ENCODE assay signal across 18 cellular contexts in the genomic region with DNA sequence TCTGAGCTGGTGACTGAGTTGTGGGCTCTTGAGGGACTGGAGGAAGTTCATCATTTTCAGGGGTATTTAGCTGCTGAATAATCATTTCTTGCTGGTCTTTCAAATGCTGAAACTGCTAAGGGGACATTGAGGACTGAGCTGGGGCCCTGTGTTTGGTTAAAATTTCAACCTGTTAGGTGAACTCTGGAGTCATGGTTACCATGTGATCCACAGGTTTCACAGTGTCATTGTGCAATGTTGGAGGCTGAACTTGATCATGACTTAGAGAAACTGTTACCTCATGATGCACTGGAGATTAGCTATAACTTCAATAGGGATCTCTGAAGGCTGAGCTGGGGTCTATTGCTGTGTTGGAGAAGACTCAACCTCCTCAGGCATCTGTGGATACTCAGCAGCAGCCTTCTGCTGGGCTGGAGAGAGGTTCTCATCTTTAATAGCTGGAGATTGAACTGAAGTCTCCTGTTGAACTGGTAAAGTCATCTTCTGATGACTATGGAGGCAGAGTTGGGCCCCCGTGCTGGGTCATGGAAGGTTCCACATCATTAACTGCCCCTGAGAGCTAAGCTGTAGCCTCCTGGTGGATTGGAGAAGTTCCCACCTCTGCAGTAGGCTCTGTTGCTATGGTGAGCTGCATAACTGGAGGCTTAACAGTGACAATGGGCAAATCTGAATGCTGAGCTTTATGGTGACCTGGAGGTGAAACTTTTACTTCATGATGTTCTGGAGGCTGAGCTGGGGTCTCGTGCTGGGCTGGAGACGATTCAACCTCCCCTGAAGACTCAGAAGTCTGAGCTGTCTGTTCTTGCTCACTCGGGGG. TPM values are rescaled to one million over a fixed set of nuclear protein-coding genes. Genes with fewer than 3 reads are reported as not detected.
DNase-seq lines count a peak whose midpoint lies in the region; ATAC-seq, FAIRE-seq and TF ChIP-seq lines count a peak whose summit lies in the region.
"Had no signal": no experiment of that assay in that cellular context is flagged by ENCODE, and none has a peak within 500 bp of the region (broad histone marks: within the 10 kb centered on the region; RNA-seq: fewer than 3 reads in every experiment).

No MANE protein-coding gene starts in this region.

- intact Hi-C loops in K562 (cut with micrococcal nuclease), result loop anchor here (5.0 kb wide), 1 partner anchor 58 kb away; no protein-coding TSS in a partner anchor

- H3K9me3 ChIP-seq in K562 (replicated peaks; ENCODE audit: control insufficient read depth, insufficient read depth, low read depth, low read length), result no peaks in the 10 kb centered on the region

- H4K20me1 ChIP-seq in K562 (replicated peaks; ENCODE audit: control insufficient read depth, insufficient read depth, low read length), result no peaks in the 10 kb centered on the region

- POLR2A ChIA-PET in K562 (lab: Yijun Ruan, JAX), result interaction anchor here (0.6 to 3.5 kb wide), 8 partner anchors 9 to 44 kb away, joined by 3 to 22 read pairs (median 6); a partner anchor contains a TSS

- TF ChIP-seq CTCF in K562 (IDR thresholded peaks at IDR 0.05 in 2 of 3, conservative IDR thresholded peaks at IDR 0.05 in 1 of 3; ENCODE audit: insufficient read depth in 2 of 3, low read depth in 1 of 3, low read length in 3 of 3), result no peak
- TF ChIP-seq CTCF in retinal pigment epithelial cell (conservative IDR thresholded peaks at IDR 0.05; ENCODE audit: low read depth, low read length), result no peak

- CTCF ChIA-PET in K562 (lab: Yijun Ruan, JAX; ENCODE audit: low intra/inter-chr PET ratio), result no interaction called here

- 0 out of 2 replicates have a peak overlapping the region, but pooled peaks have one; percentile 22 for H3K4me2 ChIP-seq in K562 (ENCODE audit: insufficient read depth, low read length)

- in situ Hi-C loops in K562 (cut with MboI), result no loop called here

- TF ChIP-seq EP300 in K562 (IDR thresholded peaks at IDR 0.05; ENCODE audit: low read length), result no peak

- H3K27me3 ChIP-seq in K562 (ENCODE audit: control insufficient read depth in 2 of 2, insufficient read depth in 2 of 2, low read length in 2 of 2), result no peaks in the 10 kb centered on the region

- no peak overlapping the region for H3K4me3 ChIP-seq in K562
- H3K4me3 ChIP-seq in retinal pigment epithelial cell (ENCODE audit: low read length), result no peak overlapping the region

- peaks cover 36 to 71% of the 10 kb centered on the region in 2 experiments for H3K4me1 ChIP-seq in K562 (replicated peaks in 1 of 2; ENCODE audit: control insufficient read depth in 2 of 2, insufficient read depth in 2 of 2, low read length in 2 of 2)

- peak; percentile 12; the same call in 2 of the 3 replicates for ATAC-seq in K562
- no peak for ATAC-seq in GM19463 (IDR thresholded peaks at IDR 0.05; ENCODE audit: unreplicated experiment)

- no peaks in the 10 kb centered on the region for H3K36me3 ChIP-seq in K562 (ENCODE audit: control insufficient read depth, insufficient read depth, low read length)

- FAIRE-seq in K562 (lab: Jason Lieb, UNC), result no peak

- H3K27ac ChIP-seq in K562 (ENCODE audit: extremely low read depth, low read depth, low read length), result no peak overlapping the region

- DNase-seq in NK-92 treated with Interleukin-12 subunit alpha and Interleukin-12 subunit beta, amount 100 ng/mL, for 24 hours (lab: John Stamatoyannopoulos, UW), result peak; percentile 17
- DNase-seq in NK-92 (lab: John Stamatoyannopoulos, UW; ENCODE audit: unreplicated experiment) (no peak), K562 (ENCODE audit: extremely low read depth in 1 of 4, low spot score in 3 of 4) (no peak), kidney tubule cell (ENCODE audit: low spot score) (peak; percentile 57), retinal pigment epithelial cell (ENCODE audit: low read depth) (peak; percentile 24), ecto neural progenitor cell (ENCODE audit: low spot score) (no peak), SKM-1 (lab: John Stamatoyannopoulos, UW; ENCODE audit: unreplicated experiment) (no peak)
- DNase-seq: C1 segment of cervical spinal cord, DMS 273 treated with DMSO at 0.1 percent for 48 hours, H9, NCI-H1105 treated with DMSO at 0.1 percent for 48 hours, NCI-H187, NCI-H2171 had no signal

- no peak for TF ChIP-seq RAD21 in K562 (CRISPR knock-in tag; conservative IDR thresholded peaks at IDR 0.05 in 1 of 2, IDR thresholded peaks at IDR 0.05 in 1 of 2)

- no TSS peak for BruUV-seq in K562 (replicated peaks; lab: Mats Ljungman, UMichigan)

- H3K9ac ChIP-seq in K562 (ENCODE audit: insufficient read depth in 1 of 2, low read depth in 2 of 2, low read length in 2 of 2), result no peak overlapping the region

- WGBS in K562 (ENCODE audit: insufficient coverage, low coverage, missing lambda C conversion rate), result 2% methylated on average over 4 of the region's 4 CpGs

- H3K79me2 ChIP-seq in K562 (ENCODE audit: control insufficient read depth, insufficient read depth, low read length), result no peaks in the 10 kb centered on the region

- no peaks in the 10 kb centered on the region for H3K9me1 ChIP-seq in K562 (ENCODE audit: control insufficient read depth, insufficient read depth, low read length)

- no peak overlapping the region for H2AFZ ChIP-seq in K562 (ENCODE audit: low read depth, low read length)

- no peak for TF ChIP-seq POLR2A in K562 (conservative IDR thresholded peaks at IDR 0.05)

RNA-seq across cellular contexts. Expression of a gene that starts 15.2 kb away (rescaled TPM):
- total RNA-seq in K562 (2011; cell fraction: chromatin; rRNA removed; ENCODE audit: low replicate concordance), result 9.4 and 10.6 TPM in 2 replicates
- total RNA-seq in K562 (2011; cell fraction: nucleolus; rRNA removed), result 5.8 and 9.9 TPM in 2 replicates
- total RNA-seq in K562 (2011; cell fraction: nucleoplasm; rRNA removed), result 9.5 and 10.0 TPM in 2 replicates
- total RNA-seq in K562 (2014; rRNA removed) (2.5 and 3.9 TPM in 2 replicates), K562 (2014; rRNA removed; fragmentation: Illumina TruSeq; extraction: Trizol) (4.8 and 5.6 TPM in 2 replicates), K562 (2015; rRNA removed; fragmentation: Illumina TruSeq; extraction: Trizol) (2.9 and 3.0 TPM in 2 replicates), K562 (2021) (5.0 and 5.7 TPM in 2 replicates)
- polyA plus RNA-seq in K562 (2011; rRNA removed) (8.3 and 9.6 TPM in 2 replicates), K562 (2014; fragmentation: Illumina TruSeq; extraction: Trizol) (5.4 and 7.0 TPM in 2 replicates), K562 (2014; fragmentation: Nextera tagmentation; extraction: Ambion mirVana) (10 to 100 TPM in 1 of 2 experiments, 1 to 10 TPM in 1; 8.5 to 11.2 TPM), K562 (2014; rRNA removed) (6.1 and 6.5 TPM in 2 replicates)
- polyA plus RNA-seq in K562 (2011; cell fraction: cytosol; rRNA removed), result 5.7 and 6.5 TPM in 2 replicates
- 19.5 and 20.6 TPM in 2 replicates for polyA plus RNA-seq in K562 (2011; cell fraction: nucleus; rRNA removed)
- polyA plus RNA-seq in K562 (2012), result 7.0 and 12.5 TPM in 2 replicates
- polyA minus RNA-seq in K562 (2011; rRNA and poly(A)+ RNA removed), result 4.0 TPM in 2 replicates
- polyA minus RNA-seq in K562 (2011; cell fraction: cytosol; rRNA and poly(A)+ RNA removed), result 2.5 and 3.3 TPM in 2 replicates
- 3.3 and 3.9 TPM in 2 replicates for polyA minus RNA-seq in K562 (2011; cell fraction: nucleus; rRNA and poly(A)+ RNA removed)

RNA-seq across cellular contexts. Expression of a gene that starts 28.2 kb away (rescaled TPM):
- not detected in 2 replicates for total RNA-seq in K562 (2011; cell fraction: chromatin; rRNA removed; ENCODE audit: low replicate concordance)
- not detected in 2 replicates for total RNA-seq in K562 (2011; cell fraction: nucleolus; rRNA removed)
- total RNA-seq in K562 (2011; cell fraction: nucleoplasm; rRNA removed), result not detected in 2 replicates
- total RNA-seq in K562 (2014; rRNA removed), result not detected in 2 replicates
- not detected in 2 replicates for total RNA-seq in K562 (2014; rRNA removed; fragmentation: Illumina TruSeq; extraction: Trizol)
- total RNA-seq in K562 (2015; rRNA removed; fragmentation: Illumina TruSeq; extraction: Trizol), result not detected in 2 replicates
- not detected in 2 replicates for total RNA-seq in K562 (2021)
- polyA plus RNA-seq in K562 (2011; rRNA removed), result not detected in 2 replicates
- polyA plus RNA-seq in K562 (2011; cell fraction: cytosol; rRNA removed), result not detected in 2 replicates
- polyA plus RNA-seq in K562 (2011; cell fraction: nucleus; rRNA removed), result not detected in 2 replicates
- not detected in 2 replicates for polyA plus RNA-seq in K562 (2012)
- not detected in 2 replicates for polyA plus RNA-seq in K562 (2014; fragmentation: Illumina TruSeq; extraction: Trizol)
- not detected for polyA plus RNA-seq in K562 (2014; fragmentation: Nextera tagmentation; extraction: Ambion mirVana)
- not detected in 2 replicates for polyA plus RNA-seq in K562 (2014; rRNA removed)
- polyA minus RNA-seq in K562 (2011; rRNA and poly(A)+ RNA removed), result not detected in 2 replicates
- polyA minus RNA-seq in K562 (2011; cell fraction: cytosol; rRNA and poly(A)+ RNA removed), result not detected in 2 replicates
- polyA minus RNA-seq in K562 (2011; cell fraction: nucleus; rRNA and poly(A)+ RNA removed), result not detected in 2 replicates
- total RNA-seq: A172, H9, HT-29, NCI-H460, SK-MEL-5 had no signal

RNA-seq across cellular contexts. Expression of a gene that starts 35.2 kb away (rescaled TPM):
- total RNA-seq in K562 (2011; cell fraction: chromatin; rRNA removed; ENCODE audit: low replicate concordance), result 0.37 TPM in 1 of 2 replicates, not detected in the other
- total RNA-seq in K562 (2011; cell fraction: nucleolus; rRNA removed), result not detected in 2 replicates
- 0.29 TPM in 1 of 2 replicates, not detected in the other for total RNA-seq in K562 (2011; cell fraction: nucleoplasm; rRNA removed)
- total RNA-seq in K562 (2014; rRNA removed), result 0.08 and 0.18 TPM in 2 replicates
- 0.16 TPM in 1 of 2 replicates, not detected in the other for total RNA-seq in K562 (2014; rRNA removed; fragmentation: Illumina TruSeq; extraction: Trizol)
- 0.18 and 0.23 TPM in 2 replicates for total RNA-seq in K562 (2015; rRNA removed; fragmentation: Illumina TruSeq; extraction: Trizol)
- 0.56 and 0.58 TPM in 2 replicates for total RNA-seq in K562 (2021)
- polyA plus RNA-seq in K562 (2011; rRNA removed), result 0.08 and 0.53 TPM in 2 replicates
- 0.72 TPM in 1 of 2 replicates, not detected in the other for polyA plus RNA-seq in K562 (2011; cell fraction: cytosol; rRNA removed)
- polyA plus RNA-seq in K562 (2011; cell fraction: nucleus; rRNA removed), result not detected in 2 replicates
- 0.30 and 0.65 TPM in 2 replicates for polyA plus RNA-seq in K562 (2012)
- 0.43 TPM in 2 replicates for polyA plus RNA-seq in K562 (2014; fragmentation: Illumina TruSeq; extraction: Trizol)
- polyA plus RNA-seq in K562 (2014; fragmentation: Nextera tagmentation; extraction: Ambion mirVana), result under 1 TPM; 0.46 to 0.59 TPM
- polyA plus RNA-seq in K562 (2014; rRNA removed), result 0.30 and 0.49 TPM in 2 replicates
- not detected in 2 replicates for polyA minus RNA-seq in K562 (2011; rRNA and poly(A)+ RNA removed)
- 0.86 TPM in 1 of 2 replicates, not detected in the other for polyA minus RNA-seq in K562 (2011; cell fraction: cytosol; rRNA and poly(A)+ RNA removed)
- not detected in 2 replicates for polyA minus RNA-seq in K562 (2011; cell fraction: nucleus; rRNA and poly(A)+ RNA removed)
- total RNA-seq: A172, H9, HT-29, NCI-H460 had no signal

RNA-seq across cellular contexts. Expression of a gene that starts 46.7 kb away (rescaled TPM):
- not detected in 2 replicates for total RNA-seq in K562 (2011; cell fraction: chromatin; rRNA removed; ENCODE audit: low replicate concordance)
- not detected in 2 replicates for total RNA-seq in K562 (2011; cell fraction: nucleolus; rRNA removed)
- total RNA-seq in K562 (2011; cell fraction: nucleoplasm; rRNA removed), result not detected in 2 replicates
- total RNA-seq in K562 (2014; rRNA removed) (not detected in 2 replicates), K562 (2014; rRNA removed; fragmentation: Illumina TruSeq; extraction: Trizol) (not detected in 2 replicates), K562 (2015; rRNA removed; fragmentation: Illumina TruSeq; extraction: Trizol) (not detected in 2 replicates), K562 (2021) (not detected in 2 replicates)
- polyA plus RNA-seq in K562 (2011; rRNA removed) (not detected in 2 replicates), K562 (2014; fragmentation: Illumina TruSeq; extraction: Trizol) (not detected in 2 replicates), K562 (2014; fragmentation: Nextera tagmentation; extraction: Ambion mirVana) (not detected), K562 (2014; rRNA removed) (not detected in 2 replicates)
- polyA plus RNA-seq in K562 (2011; cell fraction: cytosol; rRNA removed), result not detected in 2 replicates
- polyA plus RNA-seq in K562 (2011; cell fraction: nucleus; rRNA removed), result not detected in 2 replicates
- not detected in 2 replicates for polyA plus RNA-seq in K562 (2012)
- polyA minus RNA-seq in K562 (2011; rRNA and poly(A)+ RNA removed), result not detected in 2 replicates
- polyA minus RNA-seq in K562 (2011; cell fraction: cytosol; rRNA and poly(A)+ RNA removed), result not detected in 2 replicates
- not detected in 2 replicates for polyA minus RNA-seq in K562 (2011; cell fraction: nucleus; rRNA and poly(A)+ RNA removed)
- total RNA-seq: A172, H9, HT-29, NCI-H460, SK-MEL-5 had no signal

Comparison
In these comparisons a context has a peak if more than half of its experiments do, and no peak if none do; other contexts are left out.
1. DNase-seq: peak in NK-92 treated with Interleukin-12 subunit alpha and Interleukin-12 subunit beta, amount 100 ng/mL, for 24 hours (single experiment), kidney tubule cell (single experiment) and retinal pigment epithelial cell (single experiment); none in NK-92 (single experiment), K562 (0 of 4), ecto neural progenitor cell (single experiment) and SKM-1 (single experiment).